ENCODE assay signal across 26 cellular contexts in genomic region chr7:159231017-159231416, GRCh38.
"Had no signal": no experiment of that assay in that cellular context is flagged by ENCODE, and none has a peak within 500 bp of the region (broad histone marks: within the 10 kb centered on the region; RNA-seq: fewer than 3 reads in every experiment).

No MANE protein-coding gene starts in this region.

- H3K27ac ChIP-seq: SJSA1 had no signal

- H3K27me3 ChIP-seq: SJSA1 had no signal

- DNase-seq: activated CD4-positive, alpha-beta memory T cell treated with anti-CD3 and anti-CD28 coated beads, Interleukin-2, amount 10 ng/mL, durations not matched to agents 7 days and 5 days; activated CD4-positive, alpha-beta T cell treated with anti-CD3 and anti-CD28 coated beads for 36 hours; activated CD8-positive, alpha-beta memory T cell treated with anti-CD3 and anti-CD28 coated beads for 24 hours; activated CD8-positive, alpha-beta memory T cell treated with anti-CD3 and anti-CD28 coated beads, Interleukin-2, amount 10 ng/mL, durations not matched to agents 7 days and 5 days; activated CD8-positive, alpha-beta memory T cell treated with anti-CD3 and anti-CD28 coated beads, Interleukin-2, amount 50 U/mL, for 48 hours; activated effector memory CD4-positive, alpha-beta T cell treated with Interleukin-2 at 50 U/mL for 16 hours; activated naive CD4-positive, alpha-beta T cell treated with anti-CD3 and anti-CD28 coated beads, Interleukin-2, amount 10 ng/mL, durations not matched to agents 7 days and 5 days; activated naive CD8-positive, alpha-beta T cell treated with anti-CD3 and anti-CD28 coated beads, Interleukin-2, amount 50 U/mL, for 24 hours; activated T-cell treated with anti-CD3 and anti-CD28 coated beads, Interleukin-2, amount 50 U/mL, for 48 hours; anterior cingulate cortex; caudate nucleus; cerebellar nuclear complex; Karpas-422; KBM-7; NCI-H1105; NCI-H1436 treated with DMSO at 0.1 percent for 48 hours; NCI-H187 treated with DMSO at 0.1 percent for 48 hours; NCI-H2081; NCI-H226; NCI-H524 treated with DMSO at 0.1 percent for 48 hours; NCI-H748 treated with DMSO at 0.1 percent for 48 hours; SHP77 treated with DMSO at 0.1 percent for 48 hours; SK-N-SH had no signal

- H3K4me1 ChIP-seq: SJSA1 had no signal

- H3K4me3 ChIP-seq: SJSA1 had no signal

- H3K9me3 ChIP-seq: SJSA1 had no signal

- ATAC-seq: activated CD4-positive, alpha-beta T cell treated with anti-CD3 and anti-CD28 coated beads for 36 hours; activated CD4-positive, CD25-positive, alpha-beta regulatory T cell treated with anti-CD3 and anti-CD28 coated beads, Interleukin-2, amount 50 U/mL, for 24 hours; activated CD8-positive, alpha-beta memory T cell treated with anti-CD3 and anti-CD28 coated beads, Interleukin-2, amount 10 ng/mL, durations not matched to agents 7 days and 5 days; activated naive CD8-positive, alpha-beta T cell treated with anti-CD3 and anti-CD28 coated beads, Interleukin-2, amount 50 U/mL, for 24 hours; Panc1 had no signal

- H3K36me3 ChIP-seq: SJSA1 had no signal
